Comparison of ENCODE assay signal across 30 cellular contexts in genomic region chr4:183903021-183903760, GRCh38. TPM values are rescaled to one million over a fixed set of nuclear protein-coding genes. Genes with fewer than 3 reads are reported as not detected.
"Had no signal": no experiment of that assay in that cellular context is flagged by ENCODE, and none has a peak within 500 bp of the region (broad histone marks: within the 10 kb centered on the region; RNA-seq: fewer than 3 reads in every experiment).

No MANE protein-coding gene starts in this region.

- ATAC-seq: activated CD4-positive, CD25-positive, alpha-beta regulatory T cell treated with anti-CD3 and anti-CD28 coated beads, Interleukin-2, amount 50 U/mL, for 24 hours; gastrocnemius medialis; heart left ventricle; left lobe of liver; lower lobe of right lung had no signal

- DNase-seq: activated CD4-positive, alpha-beta memory T cell treated with anti-CD3 and anti-CD28 coated beads for 36 hours; activated CD4-positive, alpha-beta T cell treated with anti-CD3 and anti-CD28 coated beads for 48 hours; activated CD8-positive, alpha-beta memory T cell treated with anti-CD3 and anti-CD28 coated beads, Interleukin-2, amount 50 U/mL, for 4 hours; activated effector memory CD4-positive, alpha-beta T cell treated with anti-CD3 and anti-CD28 coated beads, Interleukin-2, amount 50 U/mL, for 16 hours; activated naive CD4-positive, alpha-beta T cell treated with anti-CD3 and anti-CD28 coated beads, Interleukin-2, amount 10 ng/mL, durations not matched to agents 7 days and 5 days; activated naive CD8-positive, alpha-beta T cell treated with anti-CD3 and anti-CD28 coated beads, Interleukin-2, amount 10 ng/mL, durations not matched to agents 7 days and 5 days; activated T-cell treated with anti-CD3 and anti-CD28 coated beads, Interleukin-2, amount 50 U/mL, for 1 hour; amniotic stem cell; brain microvascular endothelial cell; central memory CD4-positive, alpha-beta T cell; endodermal cell; gastrocnemius medialis; heart left ventricle; immature natural killer cell; kidney glomerular epithelial cell; lower lobe of right lung; stimulated activated CD4-positive, alpha-beta T cell treated with anti-CD3 and anti-CD28 coated beads, Interleukin-1b, Interleukin-23, amount 100 ng/mL, for 48 hours; stimulated activated naive CD4-positive, alpha-beta T cell; SW 1271; T-helper 9 cell; WERI-Rb-1 had no signal

- H3K27me3 ChIP-seq: gastrocnemius medialis had no signal

- H3K36me3 ChIP-seq: brain microvascular endothelial cell, gastrocnemius medialis, heart left ventricle, lower lobe of right lung, neutrophil, prostate gland, tibial nerve, WERI-Rb-1 had no signal

- H3K9me3 ChIP-seq: gastrocnemius medialis, neutrophil, prostate gland had no signal

- H3K4me3 ChIP-seq: gastrocnemius medialis, heart left ventricle, lower lobe of right lung, prostate gland, smooth muscle cell, tibial nerve had no signal

- H3K27ac ChIP-seq: brain microvascular endothelial cell, epithelial cell of prostate, gastrocnemius medialis, lower lobe of right lung, neutrophil, prostate gland, tibial nerve, WERI-Rb-1 had no signal

- H3K4me1 ChIP-seq: prostate gland had no signal

RNA-seq across cellular contexts. Expression of gene STOX2, which starts 1.9 kb away (rescaled TPM):
- total RNA-seq: activated CD4-positive, alpha-beta memory T cell treated with anti-CD3 and anti-CD28 coated beads for 36 hours; activated CD8-positive, alpha-beta memory T cell treated with anti-CD3 and anti-CD28 coated beads for 36 hours; activated naive CD8-positive, alpha-beta T cell treated with anti-CD3 and anti-CD28 coated beads, Interleukin-2, amount 10 ng/mL, durations not matched to agents 7 days and 5 days; activated T-helper 1 cell treated with anti-CD3 and anti-CD28 coated beads, Interleukin-12 subunit alpha, Interleukin-12 subunit beta, Interleukin-2, Interleukin-4 antibody, amounts not matched to agents 30 ng/mL and 10 ng/mL and 1 ng/mL, durations not matched to agents 14 hours and 24 hours and 36 hours had no signal
- polyA plus RNA-seq: immature natural killer cell had no signal
